Comparison of ENCODE assay signal across 2 cellular contexts in genomic region chr21:39061766-39062165, GRCh38.
TF ChIP-seq lines count a peak whose summit lies in the region.

No MANE protein-coding gene starts in this region.

TF ChIP-seq in IMR-90, 13 proteins besides CTCF, POLR2A, EP300 and RAD21:
- TF ChIP-seq CEBPB (IDR thresholded peaks at IDR 0.05; ENCODE audit: low read depth, low read length) = no peak
- no peak for TF ChIP-seq MAZ (IDR thresholded peaks at IDR 0.05; ENCODE audit: borderline replicate concordance, low read depth, low read length)
- TF ChIP-seq MAFK (IDR thresholded peaks at IDR 0.05; ENCODE audit: low read depth, low read length) = no peak
- TF ChIP-seq NFE2L2 (IDR thresholded peaks at IDR 0.05; ENCODE audit: low read depth, low read length) = no peak
- no peak for TF ChIP-seq CHD1 (IDR thresholded peaks at IDR 0.05; ENCODE audit: low read depth, low read length)
- TF ChIP-seq ELK1 (IDR thresholded peaks at IDR 0.05; ENCODE audit: borderline replicate concordance, low read depth, low read length) = no peak
- TF ChIP-seq FOS (IDR thresholded peaks at IDR 0.05; ENCODE audit: low read depth, low read length) = no peak
- no peak for TF ChIP-seq SMC3 (IDR thresholded peaks at IDR 0.05; ENCODE audit: low read depth, low read length)
- TF ChIP-seq BHLHE40 (IDR thresholded peaks at IDR 0.05; ENCODE audit: low read depth, low read length) = no peak
- TF ChIP-seq MXI1 (IDR thresholded peaks at IDR 0.05; ENCODE audit: borderline replicate concordance, low read depth, low read length) = no peak
- TF ChIP-seq USF2 (IDR thresholded peaks at IDR 0.05; ENCODE audit: low read depth, low read length) = no peak
- no peak for TF ChIP-seq RCOR1 (IDR thresholded peaks at IDR 0.05; ENCODE audit: insufficient replicate concordance, low read length)
- TF ChIP-seq RFX5 (IDR thresholded peaks at IDR 0.05; ENCODE audit: low read depth, low read length) = no peak
TF ChIP-seq in IMR-90: peak in this region for 0.

TF ChIP-seq in K562, 482 proteins besides CTCF, POLR2A, EP300 and RAD21 (continued from another document):
- TF ChIP-seq, protein P1, sequence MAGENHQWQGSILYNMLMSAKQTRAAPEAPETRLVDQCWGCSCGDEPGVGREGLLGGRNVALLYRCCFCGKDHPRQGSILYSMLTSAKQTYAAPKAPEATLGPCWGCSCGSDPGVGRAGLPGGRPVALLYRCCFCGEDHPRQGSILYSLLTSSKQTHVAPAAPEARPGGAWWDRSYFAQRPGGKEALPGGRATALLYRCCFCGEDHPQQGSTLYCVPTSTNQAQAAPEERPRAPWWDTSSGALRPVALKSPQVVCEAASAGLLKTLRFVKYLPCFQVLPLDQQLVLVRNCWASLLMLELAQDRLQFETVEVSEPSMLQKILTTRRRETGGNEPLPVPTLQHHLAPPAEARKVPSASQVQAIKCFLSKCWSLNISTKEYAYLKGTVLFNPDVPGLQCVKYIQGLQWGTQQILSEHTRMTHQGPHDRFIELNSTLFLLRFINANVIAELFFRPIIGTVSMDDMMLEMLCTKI (IDR thresholded peaks at IDR 0.05; ENCODE audit: partially characterized antibody) = no peak
